ENCODE assay signal across 15 cellular contexts in genomic region chr2:10406016-10406415, GRCh38. TPM values are rescaled to one million over a fixed set of nuclear protein-coding genes. Genes with fewer than 3 reads are reported as not detected.
A peak's percentile ranks its signal among the peaks of the same experiment; 100 is the strongest.
DNase-seq lines count a peak whose midpoint lies in the region; ATAC-seq, FAIRE-seq and TF ChIP-seq lines count a peak whose summit lies in the region.
"Had no signal": no experiment of that assay in that cellular context is flagged by ENCODE, and none has a peak within 500 bp of the region (broad histone marks: within the 10 kb centered on the region; RNA-seq: fewer than 3 reads in every experiment).

No MANE protein-coding gene starts in this region.

- H3F3A ChIP-seq in GM23248 (ENCODE audit: insufficient read depth) = peaks cover 54% of the 10 kb centered on the region

- H3K9ac ChIP-seq in GM23248 (peak overlapping the region; percentile 72), keratinocyte (ENCODE audit: control insufficient read depth, extremely low read depth, insufficient read depth, low read length) (peak overlapping the region; percentile 69)

- H3K36me3 ChIP-seq in GM23248 (ENCODE audit: low read depth) (no peaks in the 10 kb centered on the region), keratinocyte (ENCODE audit: control insufficient read depth in 2 of 2, extremely low read depth in 1 of 2, insufficient read depth in 2 of 2, low read length in 2 of 2) (peaks cover 4% of the 10 kb centered on the region in 2 experiments)

- TF ChIP-seq CTCF in keratinocyte (optimal IDR thresholded peaks at IDR 0.05 in 1 of 3, IDR thresholded peaks at IDR 0.05 in 1 of 3, conservative IDR thresholded peaks at IDR 0.05 in 1 of 3; ENCODE audit: extremely low read depth in 1 of 3, insufficient read depth in 2 of 3, low read length in 3 of 3) = no peak
- no peak for TF ChIP-seq CTCF in GM10266 (IDR thresholded peaks at IDR 0.05; ENCODE audit: control insufficient read depth, insufficient read depth, low read depth, missing control alignments)

- H3K4me3 ChIP-seq in GM23248 = peak overlapping the region; percentile 37
- H3K4me3 ChIP-seq in keratinocyte (ENCODE audit: control insufficient read depth in 2 of 3, extremely low read depth in 1 of 3, insufficient read depth in 2 of 3, low read depth in 1 of 3, low read length in 3 of 3) = peak overlapping the region in 1 of 3 experiments; percentile 11

- in situ Hi-C loops in GM23248 (cut with MboI) = no loop called here

- no peak for ATAC-seq in stimulated activated effector memory CD8-positive, alpha-beta T cell treated with anti-CD3 and anti-CD28 coated beads, Interleukin-12 subunit alpha, Interleukin-12 subunit beta, amount 100 ng/mL, for 72 hours
- ATAC-seq in GM18907 (IDR thresholded peaks at IDR 0.05; ENCODE audit: unreplicated experiment) = no peak

- no peak overlapping the region for H2AFZ ChIP-seq in GM23248
- H2AFZ ChIP-seq in keratinocyte (ENCODE audit: control insufficient read depth, low read length) = no peak overlapping the region

- H3K4me1 Mint-ChIP-seq in stimulated activated effector memory CD8-positive, alpha-beta T cell treated with anti-CD3 and anti-CD28 coated beads, Interleukin-12 subunit alpha, Interleukin-12 subunit beta, amount 100 ng/mL, for 72 hours = peaks cover 60% of the 10 kb centered on the region

- H3K4me2 ChIP-seq in GM23248 (ENCODE audit: unreplicated experiment) = peak overlapping the region; percentile 66
- H3K4me2 ChIP-seq in keratinocyte (ENCODE audit: control insufficient read depth, extremely low read depth, insufficient read depth, low read depth, low read length) = peak overlapping the region; percentile 79

- 42 to 45% methylated on average over 10 of the region's 10 CpGs for WGBS in GM23248 (ENCODE audit: low coverage in 1 of 2, low lambda C conversion rate in 2 of 2, missing lambda C conversion rate in 2 of 2), 2 experiments

- H3K27me3 ChIP-seq in GM23248 (replicated peaks; ENCODE audit: insufficient read depth) = no peaks in the 10 kb centered on the region
- no peaks in the 10 kb centered on the region for H3K27me3 ChIP-seq in keratinocyte (ENCODE audit: control insufficient read depth, extremely low read depth, insufficient read depth, low read length)

- no peaks in the 10 kb centered on the region for H3K9me3 Mint-ChIP-seq in stimulated activated effector memory CD8-positive, alpha-beta T cell treated with anti-CD3 and anti-CD28 coated beads, Interleukin-12 subunit alpha, Interleukin-12 subunit beta, amount 100 ng/mL, for 72 hours
- H3K9me3 Mint-ChIP-seq: activated CD4-positive, alpha-beta memory T cell treated with anti-CD3 and anti-CD28 coated beads for 36 hours had no signal

- H3K4me1 ChIP-seq in GM23248 (ENCODE audit: insufficient read depth) (peaks cover 65% of the 10 kb centered on the region), keratinocyte (ENCODE audit: control insufficient read depth, extremely low read depth, insufficient read depth, low read length) (peaks cover 62% of the 10 kb centered on the region)

- peak; percentile 41 for FAIRE-seq in keratinocyte (lab: Jason Lieb, UNC)
- FAIRE-seq: colon had no signal

- H3K27ac ChIP-seq in GM23248 (peak overlapping the region; percentile 88), keratinocyte (ENCODE audit: control insufficient read depth, insufficient read depth, low read length) (peak overlapping the region; percentile 96)

- H3K36me3 Mint-ChIP-seq in stimulated activated effector memory CD8-positive, alpha-beta T cell treated with anti-CD3 and anti-CD28 coated beads, Interleukin-12 subunit alpha, Interleukin-12 subunit beta, amount 100 ng/mL, for 72 hours = peaks cover 76% of the 10 kb centered on the region

- H3K4me3 Mint-ChIP-seq in stimulated activated effector memory CD8-positive, alpha-beta T cell treated with anti-CD3 and anti-CD28 coated beads, Interleukin-12 subunit alpha, Interleukin-12 subunit beta, amount 100 ng/mL, for 72 hours = no peak overlapping the region
- H3K4me3 Mint-ChIP-seq: activated CD4-positive, alpha-beta memory T cell treated with anti-CD3 and anti-CD28 coated beads for 36 hours had no signal

- H3K9me2 ChIP-seq in GM23248 (ENCODE audit: insufficient read depth) = no peaks in the 10 kb centered on the region

- H4K20me1 ChIP-seq in GM23248 (ENCODE audit: insufficient read depth) (no peaks in the 10 kb centered on the region), keratinocyte (ENCODE audit: control insufficient read depth, extremely low read depth, insufficient read depth, low read length) (no peaks in the 10 kb centered on the region)

- no peaks in the 10 kb centered on the region for H3K9me1 ChIP-seq in keratinocyte (ENCODE audit: control insufficient read depth, extremely low read depth, insufficient read depth, low read length)

- peak overlapping the region; percentile 64 for H3K27ac Mint-ChIP-seq in stimulated activated effector memory CD8-positive, alpha-beta T cell treated with anti-CD3 and anti-CD28 coated beads, Interleukin-12 subunit alpha, Interleukin-12 subunit beta, amount 100 ng/mL, for 72 hours
- H3K27ac Mint-ChIP-seq: activated CD4-positive, alpha-beta memory T cell treated with anti-CD3 and anti-CD28 coated beads for 36 hours had no signal

- no peaks in the 10 kb centered on the region for H3K9me3 ChIP-seq in GM23248 (ENCODE audit: low read depth)
- no peaks in the 10 kb centered on the region for H3K9me3 ChIP-seq in keratinocyte (ENCODE audit: control insufficient read depth, low read depth, low read length)

- DNase-seq in GM23248 = peak; percentile 77
- peak; percentile 63 for DNase-seq in astrocyte of the hippocampus (ENCODE audit: low read depth, low spot score)
- no peak for DNase-seq in keratinocyte (ENCODE audit: low read depth, low spot score)
- no peak for DNase-seq in stimulated activated effector memory CD8-positive, alpha-beta T cell treated with anti-CD3 and anti-CD28 coated beads, Interleukin-12 subunit alpha, Interleukin-12 subunit beta, amount 100 ng/mL, for 72 hours (ENCODE audit: low spot score in 2 of 2)
- DNase-seq in effector CD4-positive, alpha-beta T cell = no peak
- no peak for DNase-seq in GM10266 (ENCODE audit: extremely low spot score)
- no peak for DNase-seq in SIG-M5 treated with dmso at 0.1 percent for 504 hours (lab: John Stamatoyannopoulos, UW; ENCODE audit: unreplicated experiment)
- DNase-seq: activated CD4-positive, alpha-beta memory T cell treated with anti-CD3 and anti-CD28 coated beads for 36 hours; activated naive CD4-positive, alpha-beta T cell treated with Interleukin-2 at 50 U/mL for 16 hours; islet precursor cell; stimulated activated CD4-positive, alpha-beta T cell treated with anti-CD3 and anti-CD28 coated beads, Interleukin-15, amount 100 ng/mL, for 24 hours; stimulated activated CD8-positive, alpha-beta memory T cell treated with anti-CD3 and anti-CD28 coated beads, Interleukin-4, amount 100 ng/mL, for 48 hours; T-helper 2 cell had no signal

- H3K79me2 ChIP-seq in GM23248 (ENCODE audit: insufficient read depth) (no peaks in the 10 kb centered on the region), keratinocyte (ENCODE audit: control insufficient read depth, insufficient read depth, low read length) (no peaks in the 10 kb centered on the region)

- dilution Hi-C loops in keratinocyte (cut with MboI; ENCODE audit: extremely low pct_ligation_motif_present, low sequenced_read_pairs) = no loop called here

RNA-seq across cellular contexts. Expression of gene ODC1, which starts 42.1 kb away (rescaled TPM):
- total RNA-seq in GM23248 (2014; rRNA removed; shearing (Covaris generic)) = 106 and 114 TPM in 2 replicates
- polyA plus RNA-seq in GM23248 (2016; fragmentation: Nextera tagmentation; extraction: Ambion mirVana) (58.3 and 61.5 TPM in 2 replicates), keratinocyte (501 to 637 TPM (median 613 TPM) in 3 replicates)
- polyA plus RNA-seq in keratinocyte (2011; ENCODE audit: low read depth) = 17.0 TPM
- polyA plus RNA-seq in keratinocyte (2011; cell fraction: cytosol; rRNA removed) = 683 and 864 TPM in 2 replicates
- 272 and 323 TPM in 2 replicates for polyA plus RNA-seq in keratinocyte (2011; cell fraction: nucleus; rRNA removed)
- polyA plus RNA-seq in keratinocyte (2012; ENCODE audit: low replicate concordance) = 36.4 and 382 TPM in 2 replicates
- polyA minus RNA-seq in keratinocyte = 222 to 540 TPM (median 484 TPM) in 3 replicates
- polyA minus RNA-seq in keratinocyte (2011; cell fraction: cytosol; rRNA and poly(A)+ RNA removed) = 366 TPM
- 86.1 and 158 TPM in 2 replicates for polyA minus RNA-seq in keratinocyte (2011; cell fraction: nucleus; rRNA and poly(A)+ RNA removed)

Comparison
In these comparisons a context has a peak if more than half of its experiments do, and no peak if none do; other contexts are left out.
1. DNase-seq: peak in GM23248 (single experiment) and astrocyte of the hippocampus (single experiment); none in keratinocyte (single experiment), stimulated activated effector memory CD8-positive, alpha-beta T cell treated with anti-CD3 and anti-CD28 coated beads, Interleukin-12 subunit alpha, Interleukin-12 subunit beta, amount 100 ng/mL, for 72 hours (0 of 2), effector CD4-positive, alpha-beta T cell (single experiment), GM10266 (single experiment) and SIG-M5 treated with dmso at 0.1 percent for 504 hours (single experiment).